ENCODE assay signal across 8 cellular contexts in genomic region chr3:27134165-27134796, GRCh38.
DNase-seq lines count a peak whose midpoint lies in the region; ATAC-seq and TF ChIP-seq lines count a peak whose summit lies in the region.

No MANE protein-coding gene starts in this region.

- no peak for TF ChIP-seq POLR2A in IMR-90 (IDR thresholded peaks at IDR 0.05; ENCODE audit: low read depth, low read length)

- H3K27ac Mint-ChIP-seq in activated naive CD8-positive, alpha-beta T cell treated with anti-CD3 and anti-CD28 coated beads for 36 hours, result no peak overlapping the region

- no peaks in the 10 kb centered on the region for H3K36me3 ChIP-seq in IMR-90 (ENCODE audit: control insufficient read depth, insufficient read depth, low read length)
- H3K36me3 ChIP-seq in heart right ventricle, result no peaks in the 10 kb centered on the region

- no peaks in the 10 kb centered on the region for H3K36me3 Mint-ChIP-seq in activated naive CD8-positive, alpha-beta T cell treated with anti-CD3 and anti-CD28 coated beads for 36 hours

- no peaks in the 10 kb centered on the region for H3K4me1 Mint-ChIP-seq in activated naive CD8-positive, alpha-beta T cell treated with anti-CD3 and anti-CD28 coated beads for 36 hours

- POLR2A ChIA-PET in IMR-90 (lab: Charles Lee; ENCODE audit: unreplicated experiment), result no interaction called here

- H3K4me3 ChIP-seq in IMR-90 (ENCODE audit: insufficient read depth, low read depth, low read length) (no peak overlapping the region), heart right ventricle (no peak overlapping the region)

- no peak overlapping the region for H2AK5ac ChIP-seq in IMR-90 (ENCODE audit: low read depth, low read length)

- WGBS in IMR-90 (ENCODE audit: extremely low coverage in 2 of 2, insufficient read length in 1 of 2), 2 experiments, result no CpG with 5 or more reads among the region's 2 CpGs
- WGBS in heart right ventricle, 2 donors, result 46 to 52% methylated on average over 2 of the region's 2 CpGs

- H3K79me1 ChIP-seq in IMR-90 (ENCODE audit: low read depth in 1 of 2, low read length in 2 of 2), result no peaks in the 10 kb centered on the region

- H3K4ac ChIP-seq in IMR-90 (ENCODE audit: low read depth, low read length), result no peak overlapping the region

- no peak overlapping the region for H2BK120ac ChIP-seq in IMR-90 (ENCODE audit: low read depth, low read length)

- TF ChIP-seq CTCF in IMR-90 (conservative IDR thresholded peaks at IDR 0.05; ENCODE audit: low read depth, low read length) (peak; percentile 91), heart right ventricle (IDR thresholded peaks at IDR 0.05) (peak; percentile 71 to 93 (median 89))

- H3K23ac ChIP-seq in IMR-90 (ENCODE audit: low read depth, low read length), result no peak overlapping the region

- CTCF ChIA-PET in IMR-90 (lab: Yijun Ruan, JAX), result interaction anchor here (0.7 to 2.7 kb wide), 12 partner anchors 9 to 567 kb away, joined by 3 to 32 read pairs (median 3); no protein-coding TSS in a partner anchor

- H3K4me3 Mint-ChIP-seq in activated naive CD8-positive, alpha-beta T cell treated with anti-CD3 and anti-CD28 coated beads for 36 hours, result no peak overlapping the region

- no peak overlapping the region for H3K56ac ChIP-seq in IMR-90 (ENCODE audit: extremely low read depth, insufficient read depth, low read length)

- H2BK20ac ChIP-seq in IMR-90 (ENCODE audit: low read depth, low read length), result no peak overlapping the region

- intact Hi-C loops in IMR-90 (cut with micrococcal nuclease) (loop anchor here (1.0 to 5.0 kb wide), 5 partner anchors 120 to 547 kb away; no protein-coding TSS in a partner anchor), heart right ventricle (cut with DNase I) (loop anchor here in 8 of 10 donors (1.0 to 10.0 kb wide), 9 partner anchors 111 to 541 kb away; no protein-coding TSS in a partner anchor)

- H3K4me1 ChIP-seq in IMR-90 (ENCODE audit: control insufficient read depth, insufficient read depth, low read length) (no peaks in the 10 kb centered on the region), heart right ventricle (peaks cover 0 to 9% (median 0%) of the 10 kb centered on the region in 9 donors)

- H4K20me1 ChIP-seq in IMR-90 (ENCODE audit: insufficient read depth, low read length), result no peaks in the 10 kb centered on the region

- no peaks in the 10 kb centered on the region for H3K9me3 Mint-ChIP-seq in activated naive CD8-positive, alpha-beta T cell treated with anti-CD3 and anti-CD28 coated beads for 36 hours

- no peak overlapping the region for H3K18ac ChIP-seq in IMR-90 (ENCODE audit: low read depth, low read length)

- no peak overlapping the region for H3K14ac ChIP-seq in IMR-90 (replicated peaks; ENCODE audit: low read depth, low read length)

- dilution Hi-C loops in IMR-90 (cut with HindIII; ENCODE audit: low sequenced_read_pairs, unreplicated experiment), result no loop called here

- H3K27ac ChIP-seq in IMR-90 (ENCODE audit: insufficient read depth, low read length) (no peak overlapping the region), heart right ventricle (no peak overlapping the region)

- no peak overlapping the region for H4K8ac ChIP-seq in IMR-90 (ENCODE audit: low read depth in 2 of 2, low read length in 2 of 2)

- H3K27me3 Mint-ChIP-seq in activated naive CD8-positive, alpha-beta T cell treated with anti-CD3 and anti-CD28 coated beads for 36 hours, result peaks cover 7% of the 10 kb centered on the region

- peak overlapping the region; percentile 49 for H2AK9ac ChIP-seq in IMR-90 (replicated peaks; ENCODE audit: low read depth, low read length, poor library complexity)

- DNase-seq in GM04503 (ENCODE audit: low read depth) (peak; percentile 11), IMR-90 (peak; percentile 66), SK-N-DZ (ENCODE audit: low spot score) (peak; percentile 69), heart right ventricle (peak; percentile 39 to 56), renal cortical epithelial cell (ENCODE audit: low read depth) (peak; percentile 65), NCI-H1436 (lab: John Stamatoyannopoulos, UW) (no peak)
- DNase-seq in activated naive CD8-positive, alpha-beta T cell treated with anti-CD3 and anti-CD28 coated beads for 36 hours, result peak; percentile 42

- no peak overlapping the region for H3K9ac ChIP-seq in IMR-90 (ENCODE audit: low read depth, low read length)

- TF ChIP-seq RAD21 in IMR-90 (IDR thresholded peaks at IDR 0.05; ENCODE audit: low read length), result peak; percentile 91

- H2BK15ac ChIP-seq in IMR-90 (ENCODE audit: low read depth, low read length), result no peak overlapping the region

- in situ Hi-C loops in IMR-90 (cut with MboI; ENCODE audit: low sequenced_read_pairs), result loop anchor here (10.0 kb wide), 4 partner anchors 121 to 551 kb away; partner anchors contain the start of gene NEK10

- no TSS peak for BruUV-seq in IMR-90 (replicated peaks; lab: Mats Ljungman, UMichigan)

- peak overlapping the region; percentile 17 for H2AFZ ChIP-seq in IMR-90 (replicated peaks; ENCODE audit: low read length, poor library complexity)

- H4K5ac ChIP-seq in IMR-90 (ENCODE audit: low read depth, low read length), result no peak overlapping the region

- peak overlapping the region; percentile 67; the same call in 1 of the 2 replicates for H3K4me2 ChIP-seq in IMR-90 (ENCODE audit: low read depth, low read length)

- H3K9me3 ChIP-seq in IMR-90 (ENCODE audit: control insufficient read depth, insufficient read depth, low read length) (no peaks in the 10 kb centered on the region), heart right ventricle (no peaks in the 10 kb centered on the region)

- H2BK5ac ChIP-seq in IMR-90 (ENCODE audit: low read depth, low read length, poor library complexity, severe bottlenecking), result no peak overlapping the region

- H4K91ac ChIP-seq in IMR-90 (ENCODE audit: insufficient read depth, low read depth, low read length), result no peak overlapping the region

- ATAC-seq in GM21717 (IDR thresholded peaks at IDR 0.05; ENCODE audit: unreplicated experiment) (peak; percentile 97), IMR-90 (ENCODE audit: low read depth) (peak; percentile 86), heart right ventricle (peak; percentile 52 to 82 (median 76))

- H3K9me1 ChIP-seq in IMR-90 (ENCODE audit: insufficient read depth, low read length), result no peaks in the 10 kb centered on the region

- no peaks in the 10 kb centered on the region for H3K27me3 ChIP-seq in IMR-90 (ENCODE audit: control insufficient read depth, insufficient read depth, low read length)
- H3K27me3 ChIP-seq in heart right ventricle, result no peaks in the 10 kb centered on the region

TF ChIP-seq in IMR-90, 13 proteins besides CTCF, POLR2A, EP300 and RAD21:
- TF ChIP-seq FOS (IDR thresholded peaks at IDR 0.05; ENCODE audit: low read depth, low read length) (0 out of 2 replicates have a peak, but pooled peaks have one; percentile 22), CHD1 (IDR thresholded peaks at IDR 0.05; ENCODE audit: low read depth, low read length) (no peak), RCOR1 (IDR thresholded peaks at IDR 0.05; ENCODE audit: insufficient replicate concordance, low read length) (no peak), SMC3 (IDR thresholded peaks at IDR 0.05; ENCODE audit: low read depth, low read length) (peak; percentile 91), MAFK (IDR thresholded peaks at IDR 0.05; ENCODE audit: low read depth, low read length) (no peak; the same call in 1 of the 2 replicates), BHLHE40 (IDR thresholded peaks at IDR 0.05; ENCODE audit: low read depth, low read length) (no peak), USF2 (IDR thresholded peaks at IDR 0.05; ENCODE audit: low read depth, low read length) (0 out of 2 replicates have a peak, but pooled peaks have one; percentile 13), MAZ (IDR thresholded peaks at IDR 0.05; ENCODE audit: borderline replicate concordance, low read depth, low read length) (no peak), RFX5 (IDR thresholded peaks at IDR 0.05; ENCODE audit: low read depth, low read length) (no peak)
